Comparison of ENCODE assay signal across 28 cellular contexts in the genomic region with DNA sequence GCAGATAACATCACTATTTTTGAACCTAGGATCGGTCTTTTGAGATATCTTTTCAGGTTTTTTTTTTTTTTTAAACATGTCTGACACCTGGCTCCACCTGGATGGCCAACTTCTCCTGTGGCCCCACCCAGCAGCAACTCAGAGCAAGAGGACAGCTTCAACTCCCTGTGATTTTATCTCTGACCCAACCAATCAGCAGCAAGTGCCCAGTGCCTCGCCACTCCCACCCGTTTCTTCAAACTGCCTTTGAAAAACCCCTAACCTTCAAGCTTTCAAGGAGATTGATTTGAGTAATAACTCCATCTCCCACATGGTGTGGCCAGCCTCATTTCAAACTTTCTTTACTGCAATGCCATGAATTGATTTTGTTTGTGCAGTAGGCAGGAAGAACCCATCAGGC. TPM values are rescaled to one million over a fixed set of nuclear protein-coding genes. Genes with fewer than 3 reads are reported as not detected.
"Had no signal": no experiment of that assay in that cellular context is flagged by ENCODE, and none has a peak within 500 bp of the region (broad histone marks: within the 10 kb centered on the region; RNA-seq: fewer than 3 reads in every experiment).

No MANE protein-coding gene starts in this region.

- H3K9me3 ChIP-seq: esophagus muscularis mucosa, gastroesophageal sphincter, left lung, lower lobe of right lung, mucosa of descending colon had no signal

- H3K4me3 ChIP-seq: coronary artery, dorsolateral prefrontal cortex, esophagus muscularis mucosa, gastroesophageal sphincter, heart right ventricle, left lung, lower lobe of right lung, mucosa of descending colon had no signal

- ATAC-seq: foreskin keratinocyte; gastroesophageal sphincter; heart right ventricle; left cardiac atrium; left lung; left ventricle myocardium superior; lower lobe of right lung; mucosa of descending colon; naive thymus-derived CD8-positive, alpha-beta T cell had no signal

- FAIRE-seq: endothelial cell of umbilical vein, frontal cortex, islet of Langerhans, keratinocyte had no signal

- H3K4me3 Mint-ChIP-seq: mesothelial cell of epicardium; naive B cell; naive thymus-derived CD8-positive, alpha-beta T cell had no signal

- H3K4me1 ChIP-seq: esophagus muscularis mucosa, foreskin keratinocyte, gastroesophageal sphincter, heart right ventricle, left lung, lower lobe of right lung had no signal

- H3K36me3 ChIP-seq: esophagus muscularis mucosa, gastroesophageal sphincter, heart right ventricle, left lung, lower lobe of right lung had no signal

- H3K36me3 Mint-ChIP-seq: naive B cell; naive thymus-derived CD8-positive, alpha-beta T cell had no signal

- H3K4me1 Mint-ChIP-seq: mesothelial cell of epicardium; naive B cell; naive thymus-derived CD8-positive, alpha-beta T cell had no signal

- H3K27me3 ChIP-seq: esophagus muscularis mucosa, foreskin keratinocyte, gastroesophageal sphincter, left lung had no signal

- DNase-seq: dermis blood vessel endothelial cell; dorsolateral prefrontal cortex; effector CD4-positive, alpha-beta T cell; effector memory CD4-positive, alpha-beta T cell; foreskin keratinocyte; glutamatergic neuron; head of caudate nucleus; heart right ventricle; hippocampal formation; left cardiac atrium; left lung; left ventricle myocardium superior; lower lobe of right lung; mesenchymal stem cell; mucosa of descending colon; naive B cell; naive thymus-derived CD8-positive, alpha-beta T cell had no signal

- H3K27ac ChIP-seq: coronary artery, dorsolateral prefrontal cortex, esophagus muscularis mucosa, foreskin keratinocyte, gastroesophageal sphincter, heart right ventricle, left lung, lower lobe of right lung had no signal

- H3K27ac Mint-ChIP-seq: mesothelial cell of epicardium; naive B cell; naive thymus-derived CD8-positive, alpha-beta T cell had no signal

RNA-seq across cellular contexts. Expression of a gene that starts 19.0 kb away (rescaled TPM):
- total RNA-seq: dermis blood vessel endothelial cell; endothelial cell of umbilical vein; gastroesophageal sphincter; left cardiac atrium; lower lobe of right lung; lung microvascular endothelial cell; mesenteric fat pad; myocyte; naive thymus-derived CD8-positive, alpha-beta T cell had no signal
- polyA plus RNA-seq: heart right ventricle; naive thymus-derived CD8-positive, alpha-beta T cell had no signal
